2 cellular contexts compared by ENCODE assay signal in genomic region chr1:46133181-46133658, GRCh38.
TF ChIP-seq lines count a peak whose summit lies in the region.

No MANE protein-coding gene starts in this region.

TF ChIP-seq in HEK293, 187 proteins besides CTCF, POLR2A, EP300 and RAD21 (continues in another document):
- peak; percentile 57; the same call in 1 of the 2 replicates for TF ChIP-seq ZNF561 (tag by site-specific recombination; IDR thresholded peaks at IDR 0.05; ENCODE audit: borderline replicate concordance)
- no peak for TF ChIP-seq HOXC10 (CRISPR knock-in tag; IDR thresholded peaks at IDR 0.05)
- peak; percentile 92 for TF ChIP-seq ZBTB11 (tag by site-specific recombination; conservative IDR thresholded peaks at IDR 0.05; ENCODE audit: low read depth)
- 0 out of 2 replicates have a peak, but pooled peaks have one; percentile 32 for TF ChIP-seq IKZF3 (tag by site-specific recombination; IDR thresholded peaks at IDR 0.05)
- no peak for TF ChIP-seq ZNF223 (tag by site-specific recombination; IDR thresholded peaks at IDR 0.05)
- peak; percentile 40; the same call in 1 of the 2 replicates for TF ChIP-seq ZBTB20 (tag by site-specific recombination; IDR thresholded peaks at IDR 0.05)
- TF ChIP-seq ZNF18 (tag by site-specific recombination; IDR thresholded peaks at IDR 0.05) = no peak
- TF ChIP-seq ZNF596 (tag by site-specific recombination; IDR thresholded peaks at IDR 0.05) = 0 out of 2 replicates have a peak, but pooled peaks have one; percentile 12
- TF ChIP-seq ZNF660 (tag by site-specific recombination; IDR thresholded peaks at IDR 0.05) = peak; percentile 29; the same call in 1 of the 2 replicates
- TF ChIP-seq KLF17 (tag by site-specific recombination; IDR thresholded peaks at IDR 0.05) = peak; percentile 57; the same call in 1 of the 2 replicates
- peak; percentile 78; the same call in 1 of the 2 replicates for TF ChIP-seq ZXDB (tag by site-specific recombination; IDR thresholded peaks at IDR 0.05)
- TF ChIP-seq ZFP69B (tag by site-specific recombination; IDR thresholded peaks at IDR 0.05) = 0 out of 2 replicates have a peak, but pooled peaks have one; percentile 21
- TF ChIP-seq ZNF398 (tag by site-specific recombination; IDR thresholded peaks at IDR 0.05) = peak; percentile 60; the same call in 1 of the 2 replicates
- TF ChIP-seq ZNF701 (tag by site-specific recombination; IDR thresholded peaks at IDR 0.05) = no peak
- peak; percentile 96 for TF ChIP-seq ZNF341 (tag by site-specific recombination; IDR thresholded peaks at IDR 0.05; ENCODE audit: low read depth)
- TF ChIP-seq GLIS2 (tag by site-specific recombination; IDR thresholded peaks at IDR 0.05) = peak; percentile 58
- TF ChIP-seq ZNF544 (tag by site-specific recombination; IDR thresholded peaks at IDR 0.05) = no peak
- TF ChIP-seq ZNF433 (tag by site-specific recombination; IDR thresholded peaks at IDR 0.05; ENCODE audit: low read depth) = no peak
- peak; percentile 99 for TF ChIP-seq ZNF362 (tag by site-specific recombination; IDR thresholded peaks at IDR 0.05)
- peak; percentile 100 for TF ChIP-seq ZNF366 (tag by site-specific recombination; conservative IDR thresholded peaks at IDR 0.05)
- TF ChIP-seq ZBTB48 (tag by site-specific recombination; IDR thresholded peaks at IDR 0.05) = peak; percentile 88

TF ChIP-seq in HepG2, 621 proteins besides CTCF, POLR2A, EP300 and RAD21 (continues in another document):
- TF ChIP-seq FOXK2 (IDR thresholded peaks at IDR 0.05) (no peak), ZNF781 (CRISPR knock-in tag; IDR thresholded peaks at IDR 0.05; ENCODE audit: borderline replicate concordance, not compliant biosample characterization) (no peak), ZNF44 (CRISPR knock-in tag; IDR thresholded peaks at IDR 0.05) (no peak), TEAD2 (CRISPR knock-in tag; IDR thresholded peaks at IDR 0.05) (no peak), TARDBP (CRISPR knock-in tag; IDR thresholded peaks at IDR 0.05) (no peak), ZNF761 (CRISPR knock-in tag; conservative IDR thresholded peaks at IDR 0.05) (no peak; the same call in 1 of the 2 replicates), EZH2 (conservative IDR thresholded peaks at IDR 0.05; ENCODE audit: low read depth, low read length) (no peak), ZBTB33 (CRISPR knock-in tag; IDR thresholded peaks at IDR 0.05) (no peak), ZFX (CRISPR knock-in tag; IDR thresholded peaks at IDR 0.05; ENCODE audit: low read depth) (0 out of 2 replicates have a peak, but pooled peaks have one; percentile 2), PRDM10 (CRISPR knock-in tag; IDR thresholded peaks at IDR 0.05; ENCODE audit: low read depth) (no peak), ZNF770 (CRISPR knock-in tag; IDR thresholded peaks at IDR 0.05) (no peak), NFYB (CRISPR knock-in tag; IDR thresholded peaks at IDR 0.05) (peak; percentile 67), ZNF772 (CRISPR knock-in tag; IDR thresholded peaks at IDR 0.05) (no peak), MLLT10 (CRISPR knock-in tag; IDR thresholded peaks at IDR 0.05) (no peak), ZNF260 (CRISPR knock-in tag; IDR thresholded peaks at IDR 0.05; ENCODE audit: borderline replicate concordance, low read depth) (no peak), BCLAF1 (IDR thresholded peaks at IDR 0.05) (no peak), ZNF276 (CRISPR knock-in tag; IDR thresholded peaks at IDR 0.05; ENCODE audit: low read depth) (0 out of 2 replicates have a peak, but pooled peaks have one; percentile 11), KLF13 (CRISPR knock-in tag; IDR thresholded peaks at IDR 0.05) (no peak), SNAI1 (CRISPR knock-in tag; IDR thresholded peaks at IDR 0.05; ENCODE audit: borderline replicate concordance) (peak; percentile 6; the same call in 1 of the 2 replicates), PAF1 (CRISPR knock-in tag; IDR thresholded peaks at IDR 0.05) (no peak), SOX6 (IDR thresholded peaks at IDR 0.05) (no peak), SOX6 (CRISPR knock-in tag; IDR thresholded peaks at IDR 0.05) (no peak), ZNF354B (CRISPR knock-in tag; IDR thresholded peaks at IDR 0.05) (no peak), IKZF1 (IDR thresholded peaks at IDR 0.05) (no peak), CHD2 (IDR thresholded peaks at IDR 0.05; ENCODE audit: low read depth, low read length) (no peak), REPIN1 (CRISPR knock-in tag; IDR thresholded peaks at IDR 0.05; ENCODE audit: borderline replicate concordance, low read depth) (no peak), KLF6 (CRISPR knock-in tag; IDR thresholded peaks at IDR 0.05) (no peak), ZNF710 (CRISPR knock-in tag; IDR thresholded peaks at IDR 0.05; ENCODE audit: borderline replicate concordance) (peak; percentile 64; the same call in 1 of the 2 replicates), NR1H2 (CRISPR knock-in tag; IDR thresholded peaks at IDR 0.05; ENCODE audit: borderline replicate concordance, low read depth) (no peak), ZNF644 (CRISPR knock-in tag; IDR thresholded peaks at IDR 0.05; ENCODE audit: low read depth) (no peak), SMARCE1 (IDR thresholded peaks at IDR 0.05; ENCODE audit: borderline replicate concordance) (no peak), TRIM24 (CRISPR knock-in tag; IDR thresholded peaks at IDR 0.05) (no peak), ZNF501 (CRISPR knock-in tag; IDR thresholded peaks at IDR 0.05) (no peak), PBX2 (CRISPR knock-in tag; IDR thresholded peaks at IDR 0.05) (no peak), XRCC5 (optimal IDR thresholded peaks at IDR 0.05; ENCODE audit: low read length) (no peak), SOX13 (IDR thresholded peaks at IDR 0.05) (no peak), SOX13 (CRISPR knock-in tag; conservative IDR thresholded peaks at IDR 0.05 in 1 of 2, IDR thresholded peaks at IDR 0.05 in 1 of 2) (no peak)
